17 cellular contexts compared by ENCODE assay signal in the genomic region with DNA sequence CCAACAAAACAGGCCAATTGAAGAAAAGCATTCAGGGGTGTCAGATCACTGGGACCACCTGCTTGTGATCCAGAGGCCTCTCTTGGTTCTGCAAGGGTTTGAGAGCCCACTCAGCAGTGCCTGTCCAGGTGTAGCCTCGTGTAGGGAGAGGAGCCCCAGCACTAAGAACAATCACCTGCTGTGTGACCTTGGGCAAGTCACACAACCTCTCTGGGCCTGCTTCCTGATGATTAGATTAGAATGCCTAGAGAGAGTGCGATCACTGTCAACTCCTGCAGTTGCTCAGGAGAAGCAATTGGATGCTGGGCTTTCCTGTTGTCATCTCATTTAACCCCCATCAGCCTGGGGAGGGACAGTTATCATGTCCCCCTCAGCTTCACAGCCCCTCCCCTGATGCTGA. TPM values are rescaled to one million over a fixed set of nuclear protein-coding genes. Genes with fewer than 3 reads are reported as not detected.
A peak's percentile ranks its signal among the peaks of the same experiment; 100 is the strongest.
DNase-seq lines count a peak whose midpoint lies in the region; ATAC-seq, FAIRE-seq and TF ChIP-seq lines count a peak whose summit lies in the region.
"Had no signal": no experiment of that assay in that cellular context is flagged by ENCODE, and none has a peak within 500 bp of the region (broad histone marks: within the 10 kb centered on the region; RNA-seq: fewer than 3 reads in every experiment).

No MANE protein-coding gene starts in this region.

- intact Hi-C loops in sigmoid colon (cut with DNase I): no loop called here

- no peak for TF ChIP-seq CTCF in A549 (IDR thresholded peaks at IDR 0.05)
- TF ChIP-seq CTCF in HEK293 (tag by site-specific recombination; IDR thresholded peaks at IDR 0.05): no peak
- no peak for TF ChIP-seq CTCF in sigmoid colon (IDR thresholded peaks at IDR 0.05)

- TF ChIP-seq EP300 in A549 (IDR thresholded peaks at IDR 0.05) (no peak), sigmoid colon (IDR thresholded peaks at IDR 0.05) (no peak)

- TF ChIP-seq RAD21 in A549 (conservative IDR thresholded peaks at IDR 0.05 in 1 of 2, IDR thresholded peaks at IDR 0.05 in 1 of 2): no peak

- DNase-seq in A549 (ENCODE audit: low read depth in 1 of 2, low spot score in 1 of 2) (no peak), cerebellar cortex (ENCODE audit: low spot score) (peak; percentile 33), sigmoid colon (peak; percentile 11), H7 (no peak), AG08395 (ENCODE audit: low spot score) (no peak)
- DNase-seq: AML-193; C1 segment of cervical spinal cord; CD4-positive, alpha-beta T cell; DMS79; HCEC 1CT had no signal

- WGBS in A549 (ENCODE audit: missing lambda C conversion rate): 49% methylated on average over 2 of the region's 2 CpGs
- 53 to 71% methylated on average over 2 of the region's 2 CpGs for WGBS in sigmoid colon, 2 donors

- H3K36me3 ChIP-seq in HEK293 (ENCODE audit: control insufficient read depth in 2 of 2, insufficient read depth in 1 of 2, low read length in 2 of 2) (no peaks in the 10 kb centered on the region), sigmoid colon (no peaks in the 10 kb centered on the region), H7 (replicated peaks; ENCODE audit: control insufficient read depth, insufficient read depth, low read length) (no peaks in the 10 kb centered on the region)

- no peaks in the 10 kb centered on the region for H3K9me3 ChIP-seq in A549
- no peaks in the 10 kb centered on the region for H3K9me3 ChIP-seq in HEK293 (ENCODE audit: control insufficient read depth, insufficient read depth, low read depth, low read length)
- H3K9me3 ChIP-seq in sigmoid colon: no peaks in the 10 kb centered on the region

- no peak overlapping the region for H3K4me2 ChIP-seq in A549
- H3K4me2 ChIP-seq: GM23338, KMS-11 had no signal

- H3K4me1 ChIP-seq in A549: peaks cover 12% of the 10 kb centered on the region
- H3K4me1 ChIP-seq in HEK293 (ENCODE audit: control insufficient read depth, insufficient read depth, low read length): peaks cover 3% of the 10 kb centered on the region; the same call in 1 of the 2 replicates
- peaks cover 0 to 10% (median 9%) of the 10 kb centered on the region in 4 donors for H3K4me1 ChIP-seq in sigmoid colon

- H3K27me3 ChIP-seq in sigmoid colon (peaks cover 8 to 76% (median 32%) of the 10 kb centered on the region in 3 donors), H7 (ENCODE audit: control insufficient read depth, insufficient read depth, low read length) (peaks cover 47% of the 10 kb centered on the region)

- POLR2A ChIA-PET in A549 (lab: Yijun Ruan, JAX) (no interaction called here), HEK293 (lab: Yijun Ruan, JAX) (no interaction called here)

- CTCF ChIA-PET in A549 (lab: Yijun Ruan, JAX): interaction anchor here (0.7 to 82.2 kb wide), 7 partner anchors 11 to 417 kb away, joined by 3 to 2613 read pairs (median 6); a partner anchor contains a TSS
- CTCF ChIA-PET in HEK293 (lab: Yijun Ruan, JAX): interaction anchor here (0.8 to 5.9 kb wide), 7 partner anchors 9 to 123 kb away, joined by 3 to 61 read pairs (median 5); a partner anchor contains a TSS

- H3K27ac ChIP-seq in A549: no peak overlapping the region
- H3K27ac ChIP-seq in HEK293 (ENCODE audit: extremely low read depth, low read depth, low read length): no peak overlapping the region
- no peak overlapping the region for H3K27ac ChIP-seq in sigmoid colon
- H3K27ac ChIP-seq: KMS-11 had no signal

- ATAC-seq in A549 (no peak), HG02870 (IDR thresholded peaks at IDR 0.05; ENCODE audit: unreplicated experiment) (no peak)
- ATAC-seq: GM12878 had no signal

- no peak for TF ChIP-seq POLR2A in A549 (IDR thresholded peaks at IDR 0.05; ENCODE audit: low read length)
- no peak for TF ChIP-seq POLR2A in sigmoid colon (IDR thresholded peaks at IDR 0.05)

- no peak for FAIRE-seq in A549 (lab: Jason Lieb, UNC)
- FAIRE-seq: GM12878 had no signal

- no peak overlapping the region for H3K4me3 ChIP-seq in A549
- H3K4me3 ChIP-seq in HEK293 (ENCODE audit: low read depth, low read length): no peak overlapping the region
- no peak overlapping the region for H3K4me3 ChIP-seq in sigmoid colon
- no peak overlapping the region for H3K4me3 ChIP-seq in H7 (ENCODE audit: insufficient read depth, low read depth, low read length)
- H3K4me3 ChIP-seq: GM12878, GM23338 had no signal

TF ChIP-seq in A549, 52 proteins besides CTCF, POLR2A, EP300 and RAD21:
- TF ChIP-seq NFE2L2 (conservative IDR thresholded peaks at IDR 0.05; ENCODE audit: low read length): no peak
- TF ChIP-seq CBX2 (IDR thresholded peaks at IDR 0.05; ENCODE audit: borderline replicate concordance, low read depth): no peak
- TF ChIP-seq ZFP36 (IDR thresholded peaks at IDR 0.05; ENCODE audit: borderline replicate concordance, partially characterized antibody): peak; percentile 91

TF ChIP-seq in HEK293, 187 proteins besides CTCF, POLR2A, EP300 and RAD21:
- TF ChIP-seq, protein P1, sequence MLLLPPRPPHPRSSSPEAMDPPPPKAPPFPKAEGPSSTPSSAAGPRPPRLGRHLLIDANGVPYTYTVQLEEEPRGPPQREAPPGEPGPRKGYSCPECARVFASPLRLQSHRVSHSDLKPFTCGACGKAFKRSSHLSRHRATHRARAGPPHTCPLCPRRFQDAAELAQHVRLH (tag by site-specific recombination; IDR thresholded peaks at IDR 0.05): peak; percentile 39; the same call in 1 of the 2 replicates
- TF ChIP-seq ZNF768 (tag by site-specific recombination; IDR thresholded peaks at IDR 0.05) (peak; percentile 96), ZNF664 (tag by site-specific recombination; IDR thresholded peaks at IDR 0.05) (peak; percentile 84; the same call in 1 of the 2 replicates), ZNF48 (tag by site-specific recombination; IDR thresholded peaks at IDR 0.05) (no peak)

RNA-seq across cellular contexts. Expression of a gene that starts 10.2 kb away (rescaled TPM):
- polyA plus RNA-seq in A549 (2011; rRNA removed) (0.04 TPM in 1 of 2 replicates, not detected in the other), A549 (2017; fragmentation: RNase III; extraction: RNeasy Plus Mini Kit Qiagen cat#74134 plus additional on column Dnase treatment) (0.04 to 0.24 TPM (median 0.17 TPM) in 3 replicates), sigmoid colon (under 1 TPM in 1 of 3 donors, not detected in 2; 0.07 TPM)
- polyA plus RNA-seq in A549 (2012; cell fraction: cytosol; rRNA removed): 0.08 and 0.12 TPM in 2 replicates
- polyA plus RNA-seq in A549 (2012; cell fraction: nucleus; rRNA removed): 0.04 and 0.13 TPM in 2 replicates
- not detected in 2 replicates for polyA minus RNA-seq in A549 (2011; rRNA and poly(A)+ RNA removed)
- under 1 TPM in 1 of 4 donors, not detected in 3; 0.27 TPM for total RNA-seq in sigmoid colon
- not detected in 2 replicates for total RNA-seq in H7 (2014; rRNA removed; shearing (Covaris generic))
- total RNA-seq: A673; CD4-positive, alpha-beta T cell; GM12878 had no signal
- polyA plus RNA-seq: GM12878, IgD-negative memory B cell had no signal

RNA-seq across cellular contexts. Expression of a gene that starts 15.8 kb away (rescaled TPM):
- polyA plus RNA-seq in A549 (2011; rRNA removed) (2.9 and 3.8 TPM in 2 replicates), A549 (2017; fragmentation: RNase III; extraction: RNeasy Plus Mini Kit Qiagen cat#74134 plus additional on column Dnase treatment) (2.8 to 4.1 TPM (median 3.8 TPM) in 3 replicates), sigmoid colon (under 1 TPM in 1 of 3 donors, not detected in 2; 0.34 TPM)
- polyA plus RNA-seq in A549 (2012; cell fraction: cytosol; rRNA removed): 2.4 and 3.8 TPM in 2 replicates
- polyA plus RNA-seq in A549 (2012; cell fraction: nucleus; rRNA removed): 10.0 and 12.6 TPM in 2 replicates
- 1.2 and 2.3 TPM in 2 replicates for polyA minus RNA-seq in A549 (2011; rRNA and poly(A)+ RNA removed)
- not detected for total RNA-seq in sigmoid colon
- 1.0 and 1.1 TPM in 2 replicates for total RNA-seq in H7 (2014; rRNA removed; shearing (Covaris generic))
- polyA plus RNA-seq: IgD-negative memory B cell had no signal

Comparison
In these comparisons a context has a peak if more than half of its experiments do, and no peak if none do; other contexts are left out.
1. DNase-seq: peak in cerebellar cortex (single experiment) and sigmoid colon (single experiment); none in A549 (0 of 2), H7 (single experiment) and AG08395 (single experiment).